Comparison of ENCODE assay signal across 15 cellular contexts in genomic region chr2:17615728-17616351, GRCh38.
A peak's percentile ranks its signal among the peaks of the same experiment; 100 is the strongest.
DNase-seq lines count a peak whose midpoint lies in the region; ATAC-seq, FAIRE-seq and TF ChIP-seq lines count a peak whose summit lies in the region.
"Had no signal": no experiment of that assay in that cellular context is flagged by ENCODE, and none has a peak within 500 bp of the region (broad histone marks: within the 10 kb centered on the region; RNA-seq: fewer than 3 reads in every experiment).

No MANE protein-coding gene starts in this region.

- no peak overlapping the region for H3K4ac ChIP-seq in mesendoderm (ENCODE audit: low read depth, low read length)

- intact Hi-C loops in Calu3 (cut with micrococcal nuclease; ENCODE audit: unreplicated experiment) (no loop called here), PC-3 (cut with micrococcal nuclease) (no loop called here), endothelial cell of umbilical vein (cut with micrococcal nuclease) (no loop called here)

- POLR2A ChIA-PET in PC-3 (lab: Charles Lee; ENCODE audit: unreplicated experiment): no interaction called here
- POLR2A ChIA-PET in endothelial cell of umbilical vein (lab: Charles Lee): no interaction called here

- H3K4me2 ChIP-seq in PC-3 (ENCODE audit: low read length): peak overlapping the region; percentile 34
- no peak overlapping the region for H3K4me2 ChIP-seq in endothelial cell of umbilical vein (ENCODE audit: insufficient read depth, low read length)
- no peak overlapping the region for H3K4me2 ChIP-seq in mesendoderm (ENCODE audit: low read length)

- peak; percentile 69 for ATAC-seq in PC-3
- peak; percentile 65 for ATAC-seq in omental fat pad (ENCODE audit: low FRiP score)
- ATAC-seq in GM18498 (IDR thresholded peaks at IDR 0.05; ENCODE audit: unreplicated experiment): no peak

- H3F3A ChIP-seq in PC-3 (ENCODE audit: low read length, unreplicated experiment): no peaks in the 10 kb centered on the region

- no CpG with 5 or more reads among the region's 1 CpG for WGBS in mesendoderm (ENCODE audit: extremely low coverage, insufficient coverage, low lambda C conversion rate)

- H2AFZ ChIP-seq in PC-3 (ENCODE audit: low read length) (0 out of 2 replicates have a peak overlapping the region, but pooled peaks have one; percentile 7), endothelial cell of umbilical vein (ENCODE audit: low read depth, low read length) (no peak overlapping the region)

- no peak overlapping the region for H2AK5ac ChIP-seq in mesendoderm (ENCODE audit: low read length)

- H3K9me3 ChIP-seq in PC-3 (ENCODE audit: low read length) (no peaks in the 10 kb centered on the region), endothelial cell of umbilical vein (replicated peaks; ENCODE audit: control insufficient read depth, insufficient read depth, low read length) (no peaks in the 10 kb centered on the region)

- no peaks in the 10 kb centered on the region for H3K79me1 ChIP-seq in mesendoderm (ENCODE audit: low read length)

- no peak overlapping the region for H3K18ac ChIP-seq in mesendoderm (ENCODE audit: low read length)

- peak overlapping the region; percentile 81 for H3K27ac ChIP-seq in PC-3 (ENCODE audit: low read length)
- H3K27ac ChIP-seq in endothelial cell of umbilical vein (ENCODE audit: insufficient read depth, low read depth, low read length): no peak overlapping the region
- no peak overlapping the region for H3K27ac ChIP-seq in mesendoderm (ENCODE audit: low read depth, low read length)

- TF ChIP-seq POLR2A in endothelial cell of umbilical vein (IDR thresholded peaks at IDR 0.05; ENCODE audit: low read depth, low read length): no peak

- no peaks in the 10 kb centered on the region for H3K36me3 Mint-ChIP-seq in Calu3 (ENCODE audit: insufficient read depth, unreplicated experiment)
- H3K36me3 Mint-ChIP-seq: naive B cell had no signal

- no peaks in the 10 kb centered on the region for H3K9me2 ChIP-seq in PC-3 (replicated peaks; ENCODE audit: low read length)

- no peak overlapping the region for H3K23ac ChIP-seq in mesendoderm (ENCODE audit: low read length)

- H3K9me3 Mint-ChIP-seq in Calu3 (ENCODE audit: low read depth, unreplicated experiment): no peaks in the 10 kb centered on the region
- H3K9me3 Mint-ChIP-seq: CD4-positive, alpha-beta T cell; dendritic cell treated with granulocyte-macrophage colony-stimulating factor and Interleukin-4, amounts not matched to agents 40 ng/mL and 50 ng/mL, for 4 days; IgD-negative memory B cell; stimulated activated naive CD8-positive, alpha-beta T cell treated with anti-CD3 and anti-CD28 coated beads, Interleukin-15, Interleukin-2, amounts not matched to agents 100 ng/mL and 50 ng/mL, for 24 hours had no signal

- no peak overlapping the region for H2BK120ac ChIP-seq in mesendoderm (ENCODE audit: low read depth, low read length)

- H3K27ac Mint-ChIP-seq in Calu3 (ENCODE audit: unreplicated experiment): no peak overlapping the region
- H3K27ac Mint-ChIP-seq: CD4-positive, alpha-beta T cell; dendritic cell treated with granulocyte-macrophage colony-stimulating factor and Interleukin-4, amounts not matched to agents 40 ng/mL and 50 ng/mL, for 4 days; stimulated activated naive CD8-positive, alpha-beta T cell treated with anti-CD3 and anti-CD28 coated beads, Interleukin-15, Interleukin-2, amounts not matched to agents 100 ng/mL and 50 ng/mL, for 24 hours had no signal

- no peak for TF ChIP-seq CTCF in Calu3 (IDR thresholded peaks at IDR 0.05; ENCODE audit: unreplicated experiment)
- no peak for TF ChIP-seq CTCF in PC-3 (conservative IDR thresholded peaks at IDR 0.05; ENCODE audit: low read depth, low read length)
- no peak for TF ChIP-seq CTCF in endothelial cell of umbilical vein (IDR thresholded peaks at IDR 0.05; ENCODE audit: extremely low read depth in 1 of 2, insufficient read depth in 1 of 2, low read depth in 1 of 2, low read length in 2 of 2)
- no peak for TF ChIP-seq CTCF in omental fat pad (IDR thresholded peaks at IDR 0.05)

- dilution Hi-C loops in endothelial cell of umbilical vein (cut with MboI; ENCODE audit: extremely low pct_ligation_motif_present, low sequenced_read_pairs): no loop called here

- no TSS peak for BruUV-seq in Calu3 (replicated peaks; lab: Mats Ljungman, UMichigan)
- BruUV-seq in PC-3 (replicated peaks; lab: Mats Ljungman, UMichigan): no TSS peak
- BruUV-seq in endothelial cell of umbilical vein (replicated peaks; lab: Mats Ljungman, UMichigan): no TSS peak

- H3K4me1 ChIP-seq in PC-3 (ENCODE audit: insufficient read depth, low read length) (peaks cover 28% of the 10 kb centered on the region), endothelial cell of umbilical vein (ENCODE audit: control insufficient read depth, extremely low read depth, insufficient read depth, low read length) (no peaks in the 10 kb centered on the region), mesendoderm (ENCODE audit: control insufficient read depth, low read depth, low read length) (peaks cover 3% of the 10 kb centered on the region)

- no peaks in the 10 kb centered on the region for H3K27me3 ChIP-seq in PC-3 (ENCODE audit: low read length)
- H3K27me3 ChIP-seq in endothelial cell of umbilical vein (ENCODE audit: control insufficient read depth in 2 of 2, insufficient read depth in 2 of 2, low read length in 2 of 2): no peaks in the 10 kb centered on the region
- no peaks in the 10 kb centered on the region for H3K27me3 ChIP-seq in mesendoderm (ENCODE audit: insufficient read depth, low read length, poor library complexity)

- H3K9ac ChIP-seq in PC-3 (ENCODE audit: low read length) (peak overlapping the region; percentile 46; the same call in 1 of the 2 replicates), endothelial cell of umbilical vein (replicated peaks; ENCODE audit: extremely low read depth, insufficient read depth, low read length) (no peak overlapping the region), mesendoderm (ENCODE audit: low read length) (no peak overlapping the region)

- H3K36me3 ChIP-seq in PC-3 (ENCODE audit: low read depth, low read length) (no peaks in the 10 kb centered on the region), endothelial cell of umbilical vein (ENCODE audit: control insufficient read depth in 2 of 2, extremely low read depth in 1 of 2, insufficient read depth in 2 of 2, low read length in 2 of 2) (no peaks in the 10 kb centered on the region), mesendoderm (ENCODE audit: control insufficient read depth, insufficient read depth, low read length) (no peaks in the 10 kb centered on the region)

- CTCF ChIA-PET in Calu3 (lab: Charles Lee): interaction anchor here (1.4 kb wide), 1 partner anchor 55 kb away, joined by 4 read pairs; no protein-coding TSS in a partner anchor
- CTCF ChIA-PET in PC-3 (lab: Charles Lee): no interaction called here
- CTCF ChIA-PET in endothelial cell of umbilical vein (lab: Charles Lee): interaction anchor here (1.1 kb wide), 2 partner anchors 30 to 55 kb away, joined by 3 to 4 read pairs; no protein-coding TSS in a partner anchor

- H3K4me3 ChIP-seq in PC-3 (ENCODE audit: low read length) (no peak overlapping the region), endothelial cell of umbilical vein (replicated peaks in 1 of 3; ENCODE audit: insufficient read depth in 1 of 3, low read depth in 1 of 3, low read length in 3 of 3) (no peak overlapping the region), mesendoderm (ENCODE audit: low read length) (no peak overlapping the region)

- peaks cover 7% of the 10 kb centered on the region for H3K4me1 Mint-ChIP-seq in Calu3 (ENCODE audit: low read depth, unreplicated experiment)
- H3K4me1 Mint-ChIP-seq: IgD-negative memory B cell, naive B cell had no signal

- H2BK5ac ChIP-seq in mesendoderm (ENCODE audit: low read length): no peak overlapping the region

- FAIRE-seq in endothelial cell of umbilical vein (lab: Jason Lieb, UNC): no peak

- no peak overlapping the region for H3K56ac ChIP-seq in mesendoderm (ENCODE audit: low read length)

- DNase-seq in Calu3 (peak; percentile 6), PC-3 (peak; percentile 82), endothelial cell of umbilical vein (ENCODE audit: low read depth, low spot score) (no peak), omental fat pad (ENCODE audit: low spot score) (no peak), mesendoderm (no peak), occipital lobe (lab: John Stamatoyannopoulos, UW) (no peak)
- DNase-seq in activated CD4-positive, alpha-beta T cell treated with anti-CD3 and anti-CD28 coated beads, Interleukin-2, amount 50 U/mL, for 48 hours: no peak
- DNase-seq: activated T-cell treated with anti-CD3 and anti-CD28 coated beads for 4 hours; CD4-positive, alpha-beta T cell; naive B cell; Right ventricle myocardium superior had no signal

- H3K4me3 Mint-ChIP-seq in Calu3 (ENCODE audit: low read depth, unreplicated experiment): no peak overlapping the region
- H3K4me3 Mint-ChIP-seq: CD4-positive, alpha-beta T cell; dendritic cell treated with granulocyte-macrophage colony-stimulating factor and Interleukin-4, amounts not matched to agents 40 ng/mL and 50 ng/mL, for 4 days; IgD-negative memory B cell; naive B cell; stimulated activated naive CD8-positive, alpha-beta T cell treated with anti-CD3 and anti-CD28 coated beads, Interleukin-15, Interleukin-2, amounts not matched to agents 100 ng/mL and 50 ng/mL, for 24 hours had no signal

- H4K20me1 ChIP-seq in PC-3 (ENCODE audit: low read length) (no peaks in the 10 kb centered on the region), endothelial cell of umbilical vein (replicated peaks; ENCODE audit: control insufficient read depth, extremely low read depth, insufficient read depth, low read length) (no peaks in the 10 kb centered on the region)

- no peaks in the 10 kb centered on the region for H3K9me1 ChIP-seq in endothelial cell of umbilical vein (replicated peaks; ENCODE audit: control insufficient read depth, extremely low read depth, insufficient read depth, low read length)

- H3K79me2 ChIP-seq in PC-3 (ENCODE audit: low read length) (no peaks in the 10 kb centered on the region), endothelial cell of umbilical vein (ENCODE audit: control insufficient read depth, insufficient read depth, low read length) (no peaks in the 10 kb centered on the region), mesendoderm (ENCODE audit: control insufficient read depth, insufficient read depth, low read length) (no peaks in the 10 kb centered on the region)

- no peak overlapping the region for H2BK15ac ChIP-seq in mesendoderm (replicated peaks; ENCODE audit: low read depth)

- no peak overlapping the region for H4K5ac ChIP-seq in mesendoderm (ENCODE audit: low read length)

- H3K27me3 Mint-ChIP-seq in Calu3 (ENCODE audit: unreplicated experiment): peaks cover 16% of the 10 kb centered on the region

- no peak overlapping the region for H4K8ac ChIP-seq in mesendoderm (ENCODE audit: low read depth, low read length)

TF ChIP-seq in endothelial cell of umbilical vein, 7 proteins besides CTCF, POLR2A, EP300 and RAD21:
- TF ChIP-seq GATA2 (IDR thresholded peaks at IDR 0.05; ENCODE audit: insufficient read depth, insufficient read length, low read depth, low read length) (no peak), FOS (IDR thresholded peaks at IDR 0.05; ENCODE audit: borderline replicate concordance, insufficient read depth, low read length) (peak; percentile 52)

Comparison
In these comparisons a context has a peak if more than half of its experiments do, and no peak if none do; other contexts are left out.
1. DNase-seq: peak in Calu3 (single experiment) and PC-3 (single experiment); none in endothelial cell of umbilical vein (single experiment), omental fat pad (single experiment), mesendoderm (single experiment), occipital lobe (single experiment) and activated CD4-positive, alpha-beta T cell treated with anti-CD3 and anti-CD28 coated beads, Interleukin-2, amount 50 U/mL, for 48 hours (0 of 2).